ENCODE assay signal across 38 cellular contexts in the genomic region with DNA sequence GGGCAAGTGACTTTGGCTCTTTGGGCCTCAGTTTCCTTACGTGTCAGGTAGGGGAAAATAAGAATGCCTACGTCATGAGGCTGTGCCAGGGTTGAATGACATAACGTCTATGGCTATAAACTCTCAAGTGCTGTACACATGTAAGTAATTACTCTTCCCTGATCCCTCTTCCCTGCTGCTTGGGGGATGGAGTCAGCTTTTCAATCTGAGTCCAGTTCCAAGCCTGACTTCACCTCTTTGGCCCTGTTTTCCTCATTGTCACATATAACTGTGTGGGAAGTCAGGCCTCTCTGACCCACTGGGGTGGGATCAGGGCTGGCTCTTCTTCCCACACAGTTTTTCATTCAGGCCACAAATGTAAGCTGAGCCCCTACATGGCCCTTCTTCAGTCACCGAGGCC. TPM values are rescaled to one million over a fixed set of nuclear protein-coding genes. Genes with fewer than 3 reads are reported as not detected.
"Had no signal": no experiment of that assay in that cellular context is flagged by ENCODE, and none has a peak within 500 bp of the region (broad histone marks: within the 10 kb centered on the region; RNA-seq: fewer than 3 reads in every experiment).

No MANE protein-coding gene starts in this region.

- H3K9me3 ChIP-seq: adrenal gland had no signal

- H3K27ac ChIP-seq: adrenal gland, cardiac muscle cell, VCaP had no signal

- ATAC-seq: activated CD8-positive, alpha-beta T cell treated with anti-CD3 and anti-CD28 coated beads for 36 hours; activated naive CD4-positive, alpha-beta T cell treated with anti-CD3 and anti-CD28 coated beads, Interleukin-2, amount 50 U/mL, for 72 hours; activated T-cell treated with anti-CD3 and anti-CD28 coated beads, Interleukin-2, amount 50 U/mL, for 4 hours; activated T-cell treated with anti-CD3 and anti-CD28 coated beads, Interleukin-2, amount 50 U/mL, for 72 hours; activated T-helper 17 cell treated with anti-CD3 and anti-CD28 coated beads, Interleukin-2, amount 50 U/mL, for 72 hours had no signal

- H3K4me3 Mint-ChIP-seq: activated B cell treated with CpG ODN at 0.5 μM for 24 hours; activated CD4-positive, alpha-beta memory T cell treated with anti-CD3 and anti-CD28 coated beads for 36 hours; activated CD4-positive, alpha-beta T cell treated with anti-CD3 and anti-CD28 coated beads, Interleukin-2, amount 10 ng/mL, durations not matched to agents 24 days and 14 days; activated CD8-positive, alpha-beta T cell treated with anti-CD3 and anti-CD28 coated beads for 36 hours; activated naive CD4-positive, alpha-beta T cell treated with anti-CD3 and anti-CD28 coated beads for 36 hours; activated naive CD8-positive, alpha-beta T cell treated with anti-CD3 and anti-CD28 coated beads for 36 hours; activated T-cell treated with anti-CD3 and anti-CD28 coated beads, Interleukin-2, amount 50 U/mL, for 4 hours; activated T-cell treated with anti-CD3 and anti-CD28 coated beads, Interleukin-2, amount 50 U/mL, for 72 hours; activated T-helper 1 cell treated with anti-CD3 and anti-CD28 coated beads, Interleukin-12 subunit alpha, Interleukin-12 subunit beta, Interleukin-2, Interleukin-4 antibody, amounts not matched to agents 30 ng/mL and 10 ng/mL and 1 ng/mL, durations not matched to agents 14 hours and 24 hours and 36 hours; activated T-helper 17 cell treated with anti-CD3 and anti-CD28 coated beads, Interleukin-2, amount 50 U/mL, for 72 hours; brain; central memory CD8-positive, alpha-beta T cell; T-helper 1 cell treated with Interleukin-12 subunit alpha and Interleukin-12 subunit beta and Interleukin-4 antibody, amounts not matched to agents 30 μg/mL and 1 μg/mL, for 36 hours; T-helper 2 cell treated with Interferon-gamma antibody and Interleukin-4, amounts not matched to agents 5 μg/mL and 100 μg/mL, for 36 hours had no signal

- H3K27me3 ChIP-seq: cardiac muscle cell had no signal

- H3K9me3 Mint-ChIP-seq: activated B cell treated with CpG ODN at 0.5 μM for 24 hours; activated CD4-positive, alpha-beta memory T cell treated with anti-CD3 and anti-CD28 coated beads for 36 hours; activated CD4-positive, alpha-beta T cell treated with anti-CD3 and anti-CD28 coated beads, Interleukin-2, amount 10 ng/mL, durations not matched to agents 24 days and 14 days; activated CD8-positive, alpha-beta T cell treated with anti-CD3 and anti-CD28 coated beads for 36 hours; activated naive CD4-positive, alpha-beta T cell treated with anti-CD3 and anti-CD28 coated beads for 36 hours; activated naive CD4-positive, alpha-beta T cell treated with anti-CD3 and anti-CD28 coated beads, Interleukin-2, amount 50 U/mL, for 72 hours; activated naive CD8-positive, alpha-beta T cell treated with anti-CD3 and anti-CD28 coated beads for 36 hours; activated T-cell treated with anti-CD3 and anti-CD28 coated beads, Interleukin-2, amount 50 U/mL, for 4 hours; activated T-cell treated with anti-CD3 and anti-CD28 coated beads, Interleukin-2, amount 50 U/mL, for 72 hours; activated T-helper 1 cell treated with anti-CD3 and anti-CD28 coated beads, Interleukin-12 subunit alpha, Interleukin-12 subunit beta, Interleukin-2, Interleukin-4 antibody, amounts not matched to agents 30 ng/mL and 10 ng/mL and 1 ng/mL, durations not matched to agents 14 hours and 24 hours and 36 hours; activated T-helper 17 cell treated with anti-CD3 and anti-CD28 coated beads, Interleukin-2, amount 50 U/mL, for 72 hours; brain; central memory CD8-positive, alpha-beta T cell; T-helper 1 cell treated with Interleukin-12 subunit alpha and Interleukin-12 subunit beta and Interleukin-4 antibody, amounts not matched to agents 30 μg/mL and 1 μg/mL, for 36 hours; T-helper 2 cell treated with Interferon-gamma antibody and Interleukin-4, amounts not matched to agents 5 μg/mL and 100 μg/mL, for 36 hours had no signal

- H3K27me3 Mint-ChIP-seq: activated CD8-positive, alpha-beta T cell treated with anti-CD3 and anti-CD28 coated beads for 36 hours; central memory CD8-positive, alpha-beta T cell had no signal

- H3K36me3 ChIP-seq: adrenal gland, cardiac muscle cell had no signal

- H3K4me1 Mint-ChIP-seq: activated B cell treated with CpG ODN at 0.5 μM for 24 hours; activated CD4-positive, alpha-beta T cell treated with anti-CD3 and anti-CD28 coated beads, Interleukin-2, amount 10 ng/mL, durations not matched to agents 24 days and 14 days; activated naive CD8-positive, alpha-beta T cell treated with anti-CD3 and anti-CD28 coated beads for 36 hours; activated T-helper 17 cell treated with anti-CD3 and anti-CD28 coated beads, Interleukin-2, amount 50 U/mL, for 72 hours; central memory CD8-positive, alpha-beta T cell had no signal

- DNase-seq: activated B cell treated with CpG ODN at 0.5 μM for 24 hours; activated CD4-positive, alpha-beta memory T cell treated with anti-CD3 and anti-CD28 coated beads for 36 hours; activated CD4-positive, alpha-beta T cell treated with anti-CD3 and anti-CD28 coated beads for 4 hours; activated CD4-positive, alpha-beta T cell treated with anti-CD3 and anti-CD28 coated beads, Interleukin-2, amount 10 ng/mL, durations not matched to agents 24 days and 14 days; activated CD4-positive, alpha-beta T cell treated with anti-CD3 and anti-CD28 coated beads, Interleukin-2, amount 50 U/mL, for 1 hour; activated CD4-positive, alpha-beta T cell treated with anti-CD3 and anti-CD28 coated beads, Interleukin-2, amount 50 U/mL, for 4 hours; activated CD4-positive, CD25-positive, alpha-beta regulatory T cell treated with anti-CD3 and anti-CD28 coated beads, Interleukin-2, amount 50 U/mL, for 72 hours; activated CD8-positive, alpha-beta memory T cell treated with anti-CD3 and anti-CD28 coated beads, Interleukin-2, amount 50 U/mL, for 4 hours; activated CD8-positive, alpha-beta T cell treated with anti-CD3 and anti-CD28 coated beads for 36 hours; activated effector memory CD4-positive, alpha-beta T cell treated with anti-CD3 and anti-CD28 coated beads, Interleukin-2, amount 50 U/mL, for 16 hours; activated gamma-delta T cell treated with Interleukin-2 at 50 U/mL for 16 hours; activated naive CD4-positive, alpha-beta T cell; activated naive CD4-positive, alpha-beta T cell treated with anti-CD3 and anti-CD28 coated beads for 36 hours; activated naive CD4-positive, alpha-beta T cell treated with anti-CD3 and anti-CD28 coated beads, Interleukin-2, amount 50 U/mL, for 16 hours; activated naive CD8-positive, alpha-beta T cell treated with anti-CD3 and anti-CD28 coated beads for 36 hours; activated T-cell treated with anti-CD3 and anti-CD28 coated beads for 4 hours; activated T-cell treated with anti-CD3 and anti-CD28 coated beads, Interleukin-2, amount 50 U/mL, for 1 hour; activated T-cell treated with anti-CD3 and anti-CD28 coated beads, Interleukin-2, amount 50 U/mL, for 4 hours; activated T-cell treated with anti-CD3 and anti-CD28 coated beads, Interleukin-2, amount 50 U/mL, for 72 hours; adrenal gland; amniotic stem cell; aorta; caudate nucleus; cerebellar nuclear complex; T-helper 1 cell; T-helper 2 cell; T-helper 9 cell had no signal

- H3K36me3 Mint-ChIP-seq: activated CD4-positive, alpha-beta memory T cell treated with anti-CD3 and anti-CD28 coated beads for 36 hours; activated naive CD4-positive, alpha-beta T cell treated with anti-CD3 and anti-CD28 coated beads, Interleukin-2, amount 50 U/mL, for 72 hours; activated naive CD8-positive, alpha-beta T cell treated with anti-CD3 and anti-CD28 coated beads for 36 hours; brain had no signal

- H3K27ac Mint-ChIP-seq: activated B cell treated with CpG ODN at 0.5 μM for 24 hours; activated CD4-positive, alpha-beta memory T cell treated with anti-CD3 and anti-CD28 coated beads for 36 hours; activated CD4-positive, alpha-beta T cell treated with anti-CD3 and anti-CD28 coated beads, Interleukin-2, amount 10 ng/mL, durations not matched to agents 24 days and 14 days; activated CD8-positive, alpha-beta T cell treated with anti-CD3 and anti-CD28 coated beads for 36 hours; activated naive CD4-positive, alpha-beta T cell treated with anti-CD3 and anti-CD28 coated beads for 36 hours; activated naive CD4-positive, alpha-beta T cell treated with anti-CD3 and anti-CD28 coated beads, Interleukin-2, amount 50 U/mL, for 72 hours; activated naive CD8-positive, alpha-beta T cell treated with anti-CD3 and anti-CD28 coated beads for 36 hours; activated T-cell treated with anti-CD3 and anti-CD28 coated beads, Interleukin-2, amount 50 U/mL, for 72 hours; activated T-helper 1 cell treated with anti-CD3 and anti-CD28 coated beads, Interleukin-12 subunit alpha, Interleukin-12 subunit beta, Interleukin-2, Interleukin-4 antibody, amounts not matched to agents 30 ng/mL and 10 ng/mL and 1 ng/mL, durations not matched to agents 14 hours and 24 hours and 36 hours; activated T-helper 17 cell treated with anti-CD3 and anti-CD28 coated beads, Interleukin-2, amount 50 U/mL, for 72 hours; brain; T-helper 1 cell treated with Interleukin-12 subunit alpha and Interleukin-12 subunit beta and Interleukin-4 antibody, amounts not matched to agents 30 μg/mL and 1 μg/mL, for 36 hours; T-helper 2 cell treated with Interferon-gamma antibody and Interleukin-4, amounts not matched to agents 5 μg/mL and 100 μg/mL, for 36 hours had no signal

- FAIRE-seq: bronchial epithelial cell, TTC549 had no signal

- H3K4me3 ChIP-seq: adrenal gland, cardiac muscle cell had no signal

- H3K4me1 ChIP-seq: adrenal gland had no signal

RNA-seq across cellular contexts. Expression of a gene that starts 11.4 kb away (rescaled TPM):
- total RNA-seq: activated B cell treated with CpG ODN at 0.5 μM for 24 hours; activated CD4-positive, alpha-beta memory T cell treated with anti-CD3 and anti-CD28 coated beads for 36 hours; activated CD4-positive, alpha-beta T cell treated with anti-CD3 and anti-CD28 coated beads, Interleukin-2, amount 10 ng/mL, durations not matched to agents 24 days and 14 days; activated CD8-positive, alpha-beta T cell treated with anti-CD3 and anti-CD28 coated beads for 36 hours; activated naive CD4-positive, alpha-beta T cell treated with anti-CD3 and anti-CD28 coated beads for 36 hours; activated naive CD8-positive, alpha-beta T cell treated with anti-CD3 and anti-CD28 coated beads for 36 hours; activated T-cell treated with anti-CD3 and anti-CD28 coated beads, Interleukin-2, amount 50 U/mL, for 4 hours; activated T-helper 17 cell treated with anti-CD3 and anti-CD28 coated beads, Interleukin-2, amount 50 U/mL, for 72 hours; aorta; bronchial epithelial cell had no signal
